ENCODE assay signal across 9 cellular contexts in the genomic region with DNA sequence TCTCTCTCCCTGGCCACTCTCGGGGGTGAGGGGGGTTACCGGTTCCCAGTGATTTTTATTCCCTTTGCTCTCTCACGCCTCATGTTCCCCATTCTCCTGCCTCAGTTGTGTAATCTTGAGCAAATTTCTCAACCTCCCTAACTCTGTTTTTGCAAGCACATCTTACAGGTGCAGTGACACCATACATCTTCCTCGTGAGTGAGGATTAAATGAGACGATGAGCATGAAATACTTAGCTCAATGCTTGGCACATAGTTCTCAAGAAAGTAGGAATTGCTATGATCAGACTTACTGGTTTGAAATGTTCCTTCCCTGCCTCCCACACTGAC. TPM values are rescaled to one million over a fixed set of nuclear protein-coding genes. Genes with fewer than 3 reads are reported as not detected.
A peak's percentile ranks its signal among the peaks of the same experiment; 100 is the strongest.
DNase-seq lines count a peak whose midpoint lies in the region; ATAC-seq, FAIRE-seq and TF ChIP-seq lines count a peak whose summit lies in the region.
"Had no signal": no experiment of that assay in that cellular context is flagged by ENCODE, and none has a peak within 500 bp of the region (broad histone marks: within the 10 kb centered on the region; RNA-seq: fewer than 3 reads in every experiment).

No MANE protein-coding gene starts in this region.

- H3K4me3 ChIP-seq in CD8-positive, alpha-beta memory T cell (ENCODE audit: low read length) = no peak overlapping the region
- H3K4me3 ChIP-seq in esophagus (ENCODE audit: low read depth in 1 of 2, low read length in 2 of 2) (peak overlapping the region in 1 of 2 donors; percentile 27), sigmoid colon (peak overlapping the region in 3 of 4 donors; percentile 7 to 39 (median 31))

- no peaks in the 10 kb centered on the region for H3K9me3 Mint-ChIP-seq in CD8-positive, alpha-beta memory T cell

- peak overlapping the region; percentile 44 to 87 (median 82) for H3K4me3 Mint-ChIP-seq in CD8-positive, alpha-beta memory T cell

- peaks cover 25% of the 10 kb centered on the region for H3K4me1 ChIP-seq in CD8-positive, alpha-beta memory T cell (ENCODE audit: insufficient read depth, low read length)
- H3K4me1 ChIP-seq in esophagus (ENCODE audit: control insufficient read depth in 2 of 2, insufficient read depth in 2 of 2, low read length in 1 of 2) = peaks cover 0 to 6% of the 10 kb centered on the region in 2 donors
- peaks cover 0 to 17% (median 7%) of the 10 kb centered on the region in 4 donors for H3K4me1 ChIP-seq in sigmoid colon

- no peak overlapping the region for H3K27ac ChIP-seq in CD8-positive, alpha-beta memory T cell (ENCODE audit: low read depth, low read length)
- H3K27ac ChIP-seq in esophagus (ENCODE audit: low read depth in 2 of 2, low read length in 1 of 2) = peak overlapping the region; percentile 26 to 53
- peak overlapping the region; percentile 29 to 59 (median 52) for H3K27ac ChIP-seq in sigmoid colon
- no peak overlapping the region for H3K27ac ChIP-seq in caudate nucleus (ENCODE audit: low read depth, low read length)
- H3K27ac ChIP-seq: VCaP had no signal

- intact Hi-C loops in sigmoid colon (cut with DNase I) = no loop called here

- no peak for DNase-seq in CD8-positive, alpha-beta memory T cell
- DNase-seq in MV-4-11 (lab: John Stamatoyannopoulos, UW) (peak; percentile 55), sigmoid colon (no peak), caudate nucleus (lab: John Stamatoyannopoulos, UW) (no peak), GM12891 (ENCODE audit: insufficient read length, low spot score) (no peak), DMS153 treated with DMSO at 0.1 percent for 48 hours (lab: John Stamatoyannopoulos, UW; ENCODE audit: unreplicated experiment) (no peak)

- peak overlapping the region; percentile 3 to 96 (median 74) for H3K27ac Mint-ChIP-seq in CD8-positive, alpha-beta memory T cell

- WGBS in esophagus, 2 donors = 45 to 50% methylated on average over 5 of the region's 5 CpGs
- 60 to 62% methylated on average over 5 of the region's 5 CpGs for WGBS in sigmoid colon, 2 donors

- TF ChIP-seq EP300 in sigmoid colon (IDR thresholded peaks at IDR 0.05) = no peak

- TF ChIP-seq POLR2A in sigmoid colon (IDR thresholded peaks at IDR 0.05) (no peak), GM12891 (IDR thresholded peaks at IDR 0.05; ENCODE audit: low read depth, low read length) (no peak)

- peaks cover 42 to 52% (median 52%) of the 10 kb centered on the region in 3 donors for H3K4me1 Mint-ChIP-seq in CD8-positive, alpha-beta memory T cell

- POLR2A ChIA-PET in CD8-positive, alpha-beta memory T cell (lab: Charles Lee) = no interaction called here

- ATAC-seq in HG03135 (IDR thresholded peaks at IDR 0.05; ENCODE audit: unreplicated experiment) = no peak

- no peaks in the 10 kb centered on the region for H3K27me3 ChIP-seq in CD8-positive, alpha-beta memory T cell (ENCODE audit: insufficient read depth, low read length, poor library complexity, severe bottlenecking)
- no peaks in the 10 kb centered on the region for H3K27me3 ChIP-seq in esophagus (ENCODE audit: control insufficient read depth in 1 of 2, insufficient read depth in 2 of 2, low read length in 2 of 2)
- H3K27me3 ChIP-seq in sigmoid colon = peaks cover 0 to 13% (median 0%) of the 10 kb centered on the region in 3 donors

- TF ChIP-seq CTCF in sigmoid colon (IDR thresholded peaks at IDR 0.05) = no peak

- no peaks in the 10 kb centered on the region for H3K36me3 Mint-ChIP-seq in CD8-positive, alpha-beta memory T cell

- no peaks in the 10 kb centered on the region for H3K36me3 ChIP-seq in CD8-positive, alpha-beta memory T cell (ENCODE audit: insufficient read depth, low read length)
- no peaks in the 10 kb centered on the region for H3K36me3 ChIP-seq in esophagus (ENCODE audit: control insufficient read depth in 2 of 2, insufficient read depth in 2 of 2, low read length in 1 of 2)
- H3K36me3 ChIP-seq in sigmoid colon = no peaks in the 10 kb centered on the region

- H3K9me3 ChIP-seq in CD8-positive, alpha-beta memory T cell (ENCODE audit: low read length) = no peaks in the 10 kb centered on the region
- H3K9me3 ChIP-seq in esophagus (ENCODE audit: control insufficient read depth in 2 of 2, insufficient read depth in 1 of 2, low read depth in 1 of 2, low read length in 1 of 2) (peaks cover 0 to 2% of the 10 kb centered on the region in 2 donors), sigmoid colon (no peaks in the 10 kb centered on the region)

- no peak for FAIRE-seq in GM12891 (lab: Jason Lieb, UNC)

- CTCF ChIA-PET in CD8-positive, alpha-beta memory T cell (lab: Charles Lee) = interaction anchor here (1.1 to 2.3 kb wide), 5 partner anchors 10 to 34 kb away, joined by 3 to 9 read pairs (median 4); no protein-coding TSS in a partner anchor

- H3K27me3 Mint-ChIP-seq in CD8-positive, alpha-beta memory T cell = peaks cover 8 to 21% of the 10 kb centered on the region in 2 donors

TF ChIP-seq in GM12891, 5 proteins besides CTCF, POLR2A, EP300 and RAD21:
- TF ChIP-seq PAX5 (IDR thresholded peaks at IDR 0.05; ENCODE audit: insufficient read depth, low read length, severe bottlenecking) (no peak), POLR2AphosphoS5 (IDR thresholded peaks at IDR 0.05; ENCODE audit: low read depth, low read length) (no peak), POU2F2 (IDR thresholded peaks at IDR 0.05; ENCODE audit: low read depth, low read length) (no peak), SPI1 (IDR thresholded peaks at IDR 0.05; ENCODE audit: low read depth, low read length) (no peak), TAF1 (IDR thresholded peaks at IDR 0.05; ENCODE audit: low read depth, low read length) (no peak)

RNA-seq across cellular contexts. Expression of a gene that starts 2.0 kb away (rescaled TPM):
- total RNA-seq in CD8-positive, alpha-beta memory T cell = 100 to 1,000 TPM; 273 to 279 TPM
- polyA plus RNA-seq in CD8-positive, alpha-beta memory T cell = 14.4 TPM
- under 1 TPM; 0.02 to 0.12 TPM for polyA plus RNA-seq in esophagus
- total RNA-seq in sigmoid colon = not detected
- 1 to 10 TPM in 2 of 3 donors, not detected in 1; 1.2 to 1.7 TPM for polyA plus RNA-seq in sigmoid colon
- 3.9 TPM for polyA plus RNA-seq in GM12891 (2012; ENCODE audit: low read depth, missing spikeins)

RNA-seq across cellular contexts. Expression of a gene that starts 18.8 kb away (rescaled TPM):
- 100 to 1,000 TPM; 583 to 628 TPM for total RNA-seq in CD8-positive, alpha-beta memory T cell
- polyA plus RNA-seq in CD8-positive, alpha-beta memory T cell = 396 TPM
- polyA plus RNA-seq in esophagus (100 to 1,000 TPM; 146 to 184 TPM), sigmoid colon (100 to 1,000 TPM; 243 to 270 (median 243) TPM)
- total RNA-seq in sigmoid colon = 100 to 1,000 TPM; 176 to 252 (median 222) TPM
- 566 TPM for polyA plus RNA-seq in GM12891 (2012; ENCODE audit: low read depth, missing spikeins)

Comparison
In these comparisons a context has a peak if more than half of its experiments do, and no peak if none do; other contexts are left out.
1. H3K27ac ChIP-seq: peak in esophagus (2 of 2) and sigmoid colon (4 of 4); none in CD8-positive, alpha-beta memory T cell (single experiment) and caudate nucleus (single experiment).